Comparison of ENCODE assay signal across 9 cellular contexts in genomic region chr15:81336568-81336967, GRCh38. TPM values are rescaled to one million over a fixed set of nuclear protein-coding genes. Genes with fewer than 3 reads are reported as not detected.
DNase-seq lines count a peak whose midpoint lies in the region; ATAC-seq, FAIRE-seq and TF ChIP-seq lines count a peak whose summit lies in the region.
"Had no signal": no experiment of that assay in that cellular context is flagged by ENCODE, and none has a peak within 500 bp of the region (broad histone marks: within the 10 kb centered on the region; RNA-seq: fewer than 3 reads in every experiment).

No MANE protein-coding gene starts in this region.

- no peak overlapping the region for H3K9ac ChIP-seq in adipocyte (ENCODE audit: low read length)

- peaks cover 7% of the 10 kb centered on the region for H3K27me3 Mint-ChIP-seq in neural crest cell (ENCODE audit: low read depth)

- no peaks in the 10 kb centered on the region for H3K4me1 Mint-ChIP-seq in neural crest cell

- H3K36me3 ChIP-seq in adipocyte (ENCODE audit: control insufficient read depth, insufficient read depth, low read length, severe bottlenecking) = no peaks in the 10 kb centered on the region

- ATAC-seq in GM21526 (IDR thresholded peaks at IDR 0.05; ENCODE audit: low FRiP score, unreplicated experiment) (no peak), GM18867 (IDR thresholded peaks at IDR 0.05; ENCODE audit: unreplicated experiment) (no peak)

- H3K27ac Mint-ChIP-seq in neural crest cell (ENCODE audit: unreplicated experiment) = no peak overlapping the region

- no peak overlapping the region for H3K4me3 ChIP-seq in adipocyte (ENCODE audit: low read length)

- no peaks in the 10 kb centered on the region for H3K9me3 Mint-ChIP-seq in neural crest cell

- no peaks in the 10 kb centered on the region for H3K36me3 Mint-ChIP-seq in neural crest cell (ENCODE audit: low read depth)

- H3K27me3 ChIP-seq in adipocyte (replicated peaks; ENCODE audit: control insufficient read depth, insufficient read depth, low read length) = peaks cover 18% of the 10 kb centered on the region

- H3K4me1 ChIP-seq in adipocyte (ENCODE audit: control insufficient read depth, insufficient read depth, low read length) = peaks cover 23% of the 10 kb centered on the region

- H3K9me3 ChIP-seq in adipocyte (ENCODE audit: control insufficient read depth, low read length) = no peaks in the 10 kb centered on the region

- no peak overlapping the region for H3K4me3 Mint-ChIP-seq in neural crest cell

- FAIRE-seq in frontal cortex (lab: Jason Lieb, UNC) = no peak
- FAIRE-seq in HTR-8/SVneo (lab: Jason Lieb, UNC) = no peak

- peak; percentile 56 for TF ChIP-seq CTCF in GM10266 (IDR thresholded peaks at IDR 0.05; ENCODE audit: control insufficient read depth, insufficient read depth, low read depth, missing control alignments)
- TF ChIP-seq CTCF in neural crest cell (conservative IDR thresholded peaks at IDR 0.05) = peak; percentile 20

- DNase-seq in GM10266 (ENCODE audit: extremely low spot score) = peak; percentile 40
- peak; percentile 51 for DNase-seq in KBM-7
- peak; percentile 41 for DNase-seq in adipocyte (ENCODE audit: low read depth)
- DNase-seq in neural crest cell (ENCODE audit: low read depth, low spot score) = no peak
- no peak for DNase-seq in frontal cortex (ENCODE audit: low spot score in 2 of 2)
- DNase-seq in HTR-8/SVneo (ENCODE audit: insufficient read length, low spot score) = no peak

- in situ Hi-C loops in KBM-7 (cut with MboI; ENCODE audit: low pct_unique_long_range_greater_than_20kb, low sequenced_read_pairs) = no loop called here

RNA-seq across cellular contexts. Expression of gene STARD5, which starts 12.6 kb away (rescaled TPM):
- 2.4 and 2.7 TPM in 2 replicates for total RNA-seq in neural crest cell
- 3.3 TPM for total RNA-seq in frontal cortex

RNA-seq across cellular contexts. Expression of gene TMC3, which starts 37.4 kb away (rescaled TPM):
- total RNA-seq in neural crest cell (not detected in 2 replicates), frontal cortex (under 0.01 TPM)
- total RNA-seq: subcutaneous adipose tissue had no signal

Comparison
In these comparisons a context has a peak if more than half of its experiments do, and no peak if none do; other contexts are left out.
1. DNase-seq: peak in GM10266 (single experiment), KBM-7 (single experiment) and adipocyte (single experiment); none in neural crest cell (single experiment), frontal cortex (0 of 2) and HTR-8/SVneo (single experiment).